ENCODE assay signal across 31 cellular contexts in the genomic region with DNA sequence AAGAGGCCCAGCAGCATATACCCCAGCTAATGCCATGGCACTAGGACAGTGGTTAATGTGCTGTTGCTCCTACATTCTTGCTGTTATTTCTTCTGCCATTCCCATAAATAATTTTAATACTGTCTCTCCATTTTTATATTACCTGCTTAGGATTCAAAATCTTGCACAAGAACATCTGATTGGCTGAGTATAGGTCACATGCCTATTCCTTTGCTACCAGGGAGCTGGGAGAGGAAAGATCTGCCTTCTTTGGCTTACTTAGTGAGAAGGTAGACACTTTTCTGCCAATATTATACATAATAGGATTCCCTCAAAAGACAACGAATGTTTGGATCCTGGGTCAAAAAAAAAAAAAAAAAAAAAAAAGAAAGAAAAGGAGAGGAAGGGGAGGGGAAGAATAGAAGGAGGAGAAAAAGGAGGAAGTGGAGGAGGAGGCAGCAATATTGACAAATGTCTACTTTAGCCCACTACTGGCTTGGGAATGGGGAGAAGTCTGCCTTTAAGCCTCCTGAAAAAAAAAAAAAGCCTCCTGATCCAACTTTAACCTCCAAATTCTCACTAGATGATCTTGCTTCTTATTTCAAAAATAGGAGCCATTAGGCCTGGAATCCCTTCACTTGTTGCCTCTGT.
"Had no signal": no experiment of that assay in that cellular context is flagged by ENCODE, and none has a peak within 500 bp of the region (broad histone marks: within the 10 kb centered on the region; RNA-seq: fewer than 3 reads in every experiment).

No MANE protein-coding gene starts in this region.

- H3K27me3 ChIP-seq: ascending aorta, cardiac muscle cell had no signal

- DNase-seq: activated CD4-positive, alpha-beta memory T cell treated with anti-CD3 and anti-CD28 coated beads, Interleukin-2, amount 10 ng/mL, durations not matched to agents 7 days and 5 days; activated CD4-positive, alpha-beta T cell treated with anti-CD3 and anti-CD28 coated beads for 1 hour; activated CD4-positive, alpha-beta T cell treated with anti-CD3 and anti-CD28 coated beads for 36 hours; activated CD4-positive, alpha-beta T cell treated with anti-CD3 and anti-CD28 coated beads for 48 hours; activated CD4-positive, alpha-beta T cell treated with anti-CD3 and anti-CD28 coated beads, Interleukin-2, amount 10 ng/mL, durations not matched to agents 7 days and 5 days; activated CD4-positive, alpha-beta T cell treated with anti-CD3 and anti-CD28 coated beads, Interleukin-2, amount 50 U/mL, for 48 hours; activated CD4-positive, CD25-positive, alpha-beta regulatory T cell; activated CD8-positive, alpha-beta memory T cell treated with anti-CD3 and anti-CD28 coated beads for 24 hours; activated CD8-positive, alpha-beta memory T cell treated with anti-CD3 and anti-CD28 coated beads, Interleukin-2, amount 10 ng/mL, durations not matched to agents 7 days and 5 days; activated CD8-positive, alpha-beta memory T cell treated with anti-CD3 and anti-CD28 coated beads, Interleukin-2, amount 50 U/mL, for 48 hours; activated CD8-positive, alpha-beta T cell treated with anti-CD3 and anti-CD28 coated beads, Interleukin-2, amount 10 ng/mL, durations not matched to agents 7 days and 5 days; activated effector memory CD4-positive, alpha-beta T cell treated with Interleukin-2 at 50 U/mL for 16 hours; activated gamma-delta T cell; activated naive CD4-positive, alpha-beta T cell treated with anti-CD3 and anti-CD28 coated beads, Interleukin-2, amount 10 ng/mL, durations not matched to agents 7 days and 5 days; activated naive CD4-positive, alpha-beta T cell treated with Interleukin-2 at 50 U/mL for 16 hours; activated naive CD8-positive, alpha-beta T cell treated with anti-CD3 and anti-CD28 coated beads, Interleukin-2, amount 10 ng/mL, durations not matched to agents 7 days and 5 days; activated naive CD8-positive, alpha-beta T cell treated with anti-CD3 and anti-CD28 coated beads, Interleukin-2, amount 50 U/mL, for 24 hours; activated T-cell treated with anti-CD3 and anti-CD28 coated beads, Interleukin-2, amount 50 U/mL, for 24 hours; activated T-cell treated with anti-CD3 and anti-CD28 coated beads, Interleukin-2, amount 50 U/mL, for 48 hours; amygdala; anterior cingulate cortex; caudate nucleus; cerebellar nuclear complex; T-helper 1 cell; T-helper 2 cell; T-helper 9 cell; WERI-Rb-1 had no signal

- ATAC-seq: activated CD4-positive, alpha-beta T cell treated with anti-CD3 and anti-CD28 coated beads for 36 hours; activated CD4-positive, CD25-positive, alpha-beta regulatory T cell treated with anti-CD3 and anti-CD28 coated beads, Interleukin-2, amount 50 U/mL, for 24 hours; activated CD8-positive, alpha-beta memory T cell treated with anti-CD3 and anti-CD28 coated beads, Interleukin-2, amount 10 ng/mL, durations not matched to agents 7 days and 5 days; activated CD8-positive, alpha-beta T cell treated with anti-CD3 and anti-CD28 coated beads, Interleukin-2, amount 10 ng/mL, durations not matched to agents 7 days and 5 days; activated naive CD8-positive, alpha-beta T cell treated with anti-CD3 and anti-CD28 coated beads, Interleukin-2, amount 50 U/mL, for 24 hours; WTC11 had no signal

- H3K27ac ChIP-seq: ascending aorta, cardiac muscle cell, WERI-Rb-1 had no signal

- H3K4me1 ChIP-seq: ascending aorta had no signal
